13 cellular contexts compared by ENCODE assay signal in genomic region chr1:47875831-47876586, GRCh38.
DNase-seq lines count a peak whose midpoint lies in the region; ATAC-seq and TF ChIP-seq lines count a peak whose summit lies in the region.
"Had no signal": no experiment of that assay in that cellular context is flagged by ENCODE, and none has a peak within 500 bp of the region (broad histone marks: within the 10 kb centered on the region; RNA-seq: fewer than 3 reads in every experiment).

No MANE protein-coding gene starts in this region.

- TF ChIP-seq CTCF in gastroesophageal sphincter (IDR thresholded peaks at IDR 0.05) = no peak

- H3K4me1 ChIP-seq in gastroesophageal sphincter = peaks cover 0 to 25% (median 10%) of the 10 kb centered on the region in 3 donors
- H3K4me1 ChIP-seq in rectal smooth muscle tissue (ENCODE audit: control insufficient read depth, insufficient read depth, low read length) = peaks cover 5% of the 10 kb centered on the region
- H3K4me1 ChIP-seq: uterus had no signal

- no peak for TF ChIP-seq EP300 in gastroesophageal sphincter (IDR thresholded peaks at IDR 0.05)

- ATAC-seq in gastroesophageal sphincter (peak; percentile 73), HG03159 (IDR thresholded peaks at IDR 0.05; ENCODE audit: unreplicated experiment) (no peak)

- DNase-seq in ELF-1 (ENCODE audit: low read depth, low spot score) = peak; percentile 43
- peak; percentile 77 for DNase-seq in NCI-H2196 (lab: John Stamatoyannopoulos, UW; ENCODE audit: unreplicated experiment)
- DNase-seq in SHP77 (lab: John Stamatoyannopoulos, UW) = no peak
- no peak for DNase-seq in DMS 273 treated with DMSO at 0.1 percent for 48 hours (lab: John Stamatoyannopoulos, UW)
- DNase-seq in stimulated activated CD4-positive, alpha-beta T cell treated with anti-CD3 and anti-CD28 coated beads, Interleukin-4, amount 100 ng/mL, for 1 hour = no peak
- DNase-seq: HFFc6; naive B cell; NCI-H226; stimulated activated CD4-positive, alpha-beta T cell treated with anti-CD3 and anti-CD28 coated beads, Interleukin-2, amount 100 ng/mL, for 24 hours; uterus had no signal

- no peaks in the 10 kb centered on the region for H3K9me3 ChIP-seq in gastroesophageal sphincter
- H3K9me3 ChIP-seq: uterus had no signal

- H3K27ac ChIP-seq in gastroesophageal sphincter (peak overlapping the region in 3 of 4 donors; percentile 29 to 37 (median 34)), rectal smooth muscle tissue (ENCODE audit: low read depth, low read length) (peak overlapping the region; percentile 55)
- H3K27ac ChIP-seq: uterus had no signal

- WGBS in gastroesophageal sphincter (ENCODE audit: low coverage in 1 of 2), 2 donors = 37 to 56% methylated on average over 3 to 4 of the region's 5 CpGs

- TF ChIP-seq POLR2A in gastroesophageal sphincter (IDR thresholded peaks at IDR 0.05) = no peak

- no peak overlapping the region for H3K4me3 ChIP-seq in gastroesophageal sphincter
- no peak overlapping the region for H3K4me3 ChIP-seq in rectal smooth muscle tissue (ENCODE audit: low read length)
- H3K4me3 ChIP-seq: uterus had no signal

- H3K9ac ChIP-seq in rectal smooth muscle tissue (ENCODE audit: low read length) = no peak overlapping the region

- no peaks in the 10 kb centered on the region for H3K36me3 ChIP-seq in gastroesophageal sphincter
- no peaks in the 10 kb centered on the region for H3K36me3 ChIP-seq in rectal smooth muscle tissue (ENCODE audit: control insufficient read depth, insufficient read depth, low read length)
- H3K36me3 ChIP-seq: uterus had no signal

- H3K27me3 ChIP-seq in gastroesophageal sphincter = no peaks in the 10 kb centered on the region
- no peaks in the 10 kb centered on the region for H3K27me3 ChIP-seq in rectal smooth muscle tissue (ENCODE audit: control insufficient read depth, insufficient read depth, low read length)
- H3K27me3 ChIP-seq: uterus had no signal

Comparison
In these comparisons a context has a peak if more than half of its experiments do, and no peak if none do; other contexts are left out.
1. DNase-seq: peak in ELF-1 (single experiment) and NCI-H2196 (single experiment); none in SHP77 (0 of 2), DMS 273 treated with DMSO at 0.1 percent for 48 hours (single experiment) and stimulated activated CD4-positive, alpha-beta T cell treated with anti-CD3 and anti-CD28 coated beads, Interleukin-4, amount 100 ng/mL, for 1 hour (single experiment).